Comparison of ENCODE assay signal across 1 cellular context in the genomic region with DNA sequence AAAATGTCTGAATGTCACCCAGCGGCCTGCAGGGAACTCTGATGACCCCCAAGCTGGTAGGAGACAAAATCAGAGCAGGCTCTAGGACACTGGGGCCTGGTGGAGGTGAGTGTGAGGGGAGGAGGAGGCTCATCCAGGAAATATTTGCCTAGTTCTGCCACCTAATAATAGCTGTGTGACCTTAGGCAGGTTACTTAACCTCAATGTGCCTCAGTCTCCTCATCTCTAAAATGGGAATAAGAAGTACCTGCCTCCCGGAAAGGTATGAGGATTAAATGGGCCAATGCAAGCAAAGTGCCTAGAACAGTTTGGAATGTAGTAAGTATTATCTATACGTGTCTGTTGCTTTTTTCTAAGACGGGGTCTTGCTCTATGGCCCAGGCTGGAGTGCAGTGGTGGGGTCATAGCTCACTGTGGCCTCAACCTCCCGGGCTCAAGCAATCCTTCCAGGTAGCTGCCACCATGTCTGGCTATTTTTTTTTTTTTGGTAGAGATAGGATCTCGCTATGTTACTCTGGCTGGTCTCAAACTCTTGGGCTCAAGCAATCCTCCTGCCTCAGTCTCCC.
TF ChIP-seq lines count a peak whose summit lies in the region.

No MANE protein-coding gene starts in this region.

TF ChIP-seq in GM12878, 131 proteins besides CTCF, POLR2A, EP300 and RAD21 (continued from another document):
- 0 out of 2 replicates have a peak, but pooled peaks have one; percentile 18 for TF ChIP-seq ESRRA (IDR thresholded peaks at IDR 0.05; ENCODE audit: low read length)
